8 cellular contexts compared by ENCODE assay signal in the genomic region with DNA sequence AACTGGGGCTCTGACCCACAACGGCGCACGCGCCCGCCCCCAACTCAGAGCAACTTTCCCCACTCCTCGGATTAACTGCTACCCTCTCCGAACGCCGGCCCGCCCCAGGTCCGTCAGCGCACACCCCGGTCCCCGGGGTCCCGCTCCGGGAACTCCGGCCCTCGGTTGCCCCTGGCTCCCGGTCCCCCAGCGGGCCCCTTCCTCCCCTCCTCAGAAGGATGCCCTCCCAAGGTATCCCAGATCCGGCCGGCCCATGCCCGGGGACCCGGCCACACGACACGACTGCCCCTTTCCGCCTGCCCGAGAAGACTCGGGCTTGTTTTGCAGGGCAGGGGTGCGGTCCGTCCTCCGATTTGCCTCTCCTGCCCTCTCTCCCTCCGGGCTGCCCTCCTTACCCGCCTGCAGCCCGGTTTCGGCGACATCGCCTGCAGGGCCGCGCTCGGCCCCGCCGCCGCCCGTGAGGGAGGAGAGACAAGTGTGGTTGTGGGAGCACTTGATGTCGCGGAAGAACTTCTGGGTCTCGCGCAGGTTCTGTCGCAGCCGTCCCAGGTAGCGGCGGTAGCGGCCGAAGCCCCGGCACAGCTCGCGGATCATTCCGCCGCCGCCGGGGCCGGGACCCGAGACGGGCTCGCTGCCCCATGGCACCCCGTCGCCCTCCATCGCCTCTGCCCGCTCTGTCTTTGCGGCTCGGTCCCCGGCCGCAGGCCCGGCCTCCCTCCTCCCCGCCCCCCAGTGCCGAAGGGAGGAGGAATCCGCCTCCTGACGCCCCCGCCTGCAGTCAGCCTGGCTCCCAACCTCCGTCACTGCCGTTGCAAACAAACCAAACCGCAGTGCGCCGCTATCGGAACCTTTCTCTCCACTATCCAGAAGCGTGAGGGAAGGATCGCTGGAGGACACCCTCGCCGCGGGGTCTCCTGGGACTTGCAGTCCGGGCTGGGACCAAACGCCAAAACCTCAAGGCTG. TPM values are rescaled to one million over a fixed set of nuclear protein-coding genes. Genes with fewer than 3 reads are reported as not detected.
DNase-seq lines count a peak whose midpoint lies in the region; ATAC-seq, FAIRE-seq and TF ChIP-seq lines count a peak whose summit lies in the region.

A gene with protein sequence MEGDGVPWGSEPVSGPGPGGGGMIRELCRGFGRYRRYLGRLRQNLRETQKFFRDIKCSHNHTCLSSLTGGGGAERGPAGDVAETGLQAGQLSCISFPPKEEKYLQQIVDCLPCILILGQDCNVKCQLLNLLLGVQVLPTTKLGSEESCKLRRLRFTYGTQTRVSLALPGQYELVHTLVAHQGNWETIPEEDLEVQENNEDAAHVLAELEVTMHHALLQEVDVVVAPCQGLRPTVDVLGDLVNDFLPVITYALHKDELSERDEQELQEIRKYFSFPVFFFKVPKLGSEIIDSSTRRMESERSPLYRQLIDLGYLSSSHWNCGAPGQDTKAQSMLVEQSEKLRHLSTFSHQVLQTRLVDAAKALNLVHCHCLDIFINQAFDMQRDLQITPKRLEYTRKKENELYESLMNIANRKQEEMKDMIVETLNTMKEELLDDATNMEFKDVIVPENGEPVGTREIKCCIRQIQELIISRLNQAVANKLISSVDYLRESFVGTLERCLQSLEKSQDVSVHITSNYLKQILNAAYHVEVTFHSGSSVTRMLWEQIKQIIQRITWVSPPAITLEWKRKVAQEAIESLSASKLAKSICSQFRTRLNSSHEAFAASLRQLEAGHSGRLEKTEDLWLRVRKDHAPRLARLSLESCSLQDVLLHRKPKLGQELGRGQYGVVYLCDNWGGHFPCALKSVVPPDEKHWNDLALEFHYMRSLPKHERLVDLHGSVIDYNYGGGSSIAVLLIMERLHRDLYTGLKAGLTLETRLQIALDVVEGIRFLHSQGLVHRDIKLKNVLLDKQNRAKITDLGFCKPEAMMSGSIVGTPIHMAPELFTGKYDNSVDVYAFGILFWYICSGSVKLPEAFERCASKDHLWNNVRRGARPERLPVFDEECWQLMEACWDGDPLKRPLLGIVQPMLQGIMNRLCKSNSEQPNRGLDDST (minus strand): TSS at position 827 of the 963 bp plus-strand sequence. CDS start 167 bp downstream, at position 660.

- peak; percentile 74; the same call in 1 of the 2 replicates for TF ChIP-seq POLR2A in GM12892 (IDR thresholded peaks at IDR 0.05; ENCODE audit: low read depth, low read length)

- H3K27me3 Mint-ChIP-seq in type B pancreatic cell, result peaks cover 7% of the 10 kb centered on the region

- 0 to 1% methylated on average over 82 to 93 of the region's 93 CpGs for WGBS in heart right ventricle, 2 donors

- peak within 1 kb of the TSS; percentile 85 to 95 (median 91) for H3K27ac ChIP-seq in heart right ventricle

- peak; percentile 85 for FAIRE-seq in GM12892 (lab: Jason Lieb, UNC)

- H3K4me3 Mint-ChIP-seq in type B pancreatic cell, result peak within 1 kb of the TSS; percentile 96

- H3K4me1 ChIP-seq in heart right ventricle, result peaks cover 4 to 37% (median 14%) of the 10 kb centered on the region in 9 donors

- ATAC-seq in HG02840 (IDR thresholded peaks at IDR 0.05; ENCODE audit: low FRiP score, unreplicated experiment) (peak; percentile 72), heart right ventricle (peak; percentile 97 to 99 (median 98))

- H3K27me3 ChIP-seq in heart right ventricle, result no peaks in the 10 kb centered on the region

- no peaks in the 10 kb centered on the region for H3K36me3 Mint-ChIP-seq in type B pancreatic cell

- peaks cover 13% of the 10 kb centered on the region for H3K4me1 Mint-ChIP-seq in type B pancreatic cell (ENCODE audit: unreplicated experiment)

- TF ChIP-seq CTCF in heart right ventricle (IDR thresholded peaks at IDR 0.05) (peak in 2 of 9 donors; percentile 20 to 22), type B pancreatic cell (conservative IDR thresholded peaks at IDR 0.05) (no peak)

- H3K9me3 Mint-ChIP-seq in type B pancreatic cell, result no peaks in the 10 kb centered on the region

- peak; percentile 80 for DNase-seq in GM12892 (ENCODE audit: insufficient read length)
- peak; percentile 92 for DNase-seq in NCI-H146 (lab: John Stamatoyannopoulos, UW)
- peak; percentile 96 for DNase-seq in amniotic epithelial cell (ENCODE audit: low read depth)
- peak; percentile 91 to 95 for DNase-seq in heart right ventricle
- DNase-seq in posterior cingulate gyrus, result peak; percentile 92 to 99 (median 96)
- peak; percentile 92 for DNase-seq in type B pancreatic cell (ENCODE audit: extremely low spot score, unreplicated experiment)

- peak within 1 kb of the TSS; percentile 95 for H3K27ac Mint-ChIP-seq in type B pancreatic cell

- peak within 1 kb of the TSS; percentile 80 to 99 (median 92) for H3K4me3 ChIP-seq in heart right ventricle

- H3K36me3 ChIP-seq in heart right ventricle, result no peaks in the 10 kb centered on the region

- intact Hi-C loops in T-helper 1 cell treated with Interleukin-12 subunit alpha and Interleukin-12 subunit beta and Interleukin-4 antibody, amounts not matched to agents 30 ng/mL and 1 ng/mL, for 36 hours (cut with micrococcal nuclease), result loop anchor here (1.0 to 5.0 kb wide), 9 partner anchors 12 to 1841 kb away; a partner anchor contains a TSS
- intact Hi-C loops in heart right ventricle (cut with DNase I) (loop anchor here in 1 of 10 donors (1.0 to 5.0 kb wide), 2 partner anchors 46 to 89 kb away; no protein-coding TSS in a partner anchor), posterior cingulate gyrus (cut with DNase I) (loop anchor here (1.0 to 5.0 kb wide), 4 partner anchors 16 to 89 kb away; a partner anchor contains a TSS)

- H3K9me3 ChIP-seq in heart right ventricle, result no peaks in the 10 kb centered on the region

RNA-seq across cellular contexts. Expression of the gene that starts here (rescaled TPM):
- polyA plus RNA-seq in GM12892 (2012; ENCODE audit: missing spikeins), result 2.0 TPM
- 13.7 and 14.0 TPM in 2 replicates for total RNA-seq in T-helper 1 cell treated with Interleukin-12 subunit alpha and Interleukin-12 subunit beta and Interleukin-4 antibody, amounts not matched to agents 30 ng/mL and 1 ng/mL, for 36 hours
- total RNA-seq in heart right ventricle (1 to 10 TPM; 5.7 to 9.5 (median 8.0) TPM), type B pancreatic cell (ENCODE audit: low replicate concordance) (11.2 and 11.7 TPM in 2 replicates)
- polyA plus RNA-seq in heart right ventricle, result 1 to 10 TPM; 2.6 to 3.2 TPM

Comparison
In these comparisons a context has a peak if more than half of its experiments do, and no peak if none do; other contexts are left out.
1. Peak in every context shown above with its lines: DNase-seq, ATAC-seq, H3K4me3 ChIP-seq and H3K27ac ChIP-seq.